In the genomic region with DNA sequence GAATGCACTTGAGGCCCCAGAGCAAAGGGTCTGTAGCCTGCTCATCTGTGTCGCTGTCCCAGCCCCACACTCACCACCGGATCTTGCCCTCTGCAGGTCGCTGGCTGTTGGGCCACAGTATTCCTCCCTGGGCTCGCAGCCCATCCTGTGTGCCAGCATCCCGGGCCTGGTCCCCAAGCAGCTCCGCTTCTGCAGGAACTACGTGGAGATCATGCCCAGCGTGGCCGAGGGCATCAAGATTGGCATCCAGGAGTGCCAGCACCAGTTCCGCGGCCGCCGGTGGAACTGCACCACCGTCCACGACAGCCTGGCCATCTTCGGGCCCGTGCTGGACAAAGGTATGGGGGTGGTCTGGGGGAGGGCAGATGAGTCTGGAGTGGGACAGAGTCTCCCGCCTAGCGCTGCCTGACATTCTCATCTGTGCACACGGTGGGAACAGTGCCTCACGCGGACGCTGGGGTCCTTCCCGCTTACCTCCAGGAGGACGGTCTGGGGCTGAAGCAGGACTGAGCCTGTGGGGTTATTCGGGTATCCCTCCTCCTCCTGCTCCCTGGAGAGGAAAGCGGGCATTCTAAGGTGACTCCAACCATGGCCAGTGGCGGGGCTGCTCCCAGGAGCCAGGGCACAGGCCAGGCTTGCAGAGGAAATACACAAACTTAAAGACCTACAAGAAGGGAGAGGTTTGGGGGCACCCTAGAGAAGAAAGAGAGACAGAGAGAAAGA, we compare ENCODE assay signal across 1 cellular context.
TF ChIP-seq lines count a peak whose summit lies in the region.

No MANE protein-coding gene starts in this region.

TF ChIP-seq in A549, 52 proteins besides CTCF, POLR2A, EP300 and RAD21:
- TF ChIP-seq BHLHE40 (IDR thresholded peaks at IDR 0.05; ENCODE audit: low read depth, low read length) (no peak), SREBF2 (IDR thresholded peaks at IDR 0.05) (no peak), RCOR1 (IDR thresholded peaks at IDR 0.05; ENCODE audit: low read depth, low read length) (no peak), HOXA7 (CRISPR knock-in tag; IDR thresholded peaks at IDR 0.05) (no peak)
- TF ChIP-seq, protein P1, sequence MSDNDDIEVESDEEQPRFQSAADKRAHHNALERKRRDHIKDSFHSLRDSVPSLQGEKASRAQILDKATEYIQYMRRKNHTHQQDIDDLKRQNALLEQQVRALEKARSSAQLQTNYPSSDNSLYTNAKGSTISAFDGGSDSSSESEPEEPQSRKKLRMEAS (IDR thresholded peaks at IDR 0.05), result no peak
- TF ChIP-seq, protein P2, sequence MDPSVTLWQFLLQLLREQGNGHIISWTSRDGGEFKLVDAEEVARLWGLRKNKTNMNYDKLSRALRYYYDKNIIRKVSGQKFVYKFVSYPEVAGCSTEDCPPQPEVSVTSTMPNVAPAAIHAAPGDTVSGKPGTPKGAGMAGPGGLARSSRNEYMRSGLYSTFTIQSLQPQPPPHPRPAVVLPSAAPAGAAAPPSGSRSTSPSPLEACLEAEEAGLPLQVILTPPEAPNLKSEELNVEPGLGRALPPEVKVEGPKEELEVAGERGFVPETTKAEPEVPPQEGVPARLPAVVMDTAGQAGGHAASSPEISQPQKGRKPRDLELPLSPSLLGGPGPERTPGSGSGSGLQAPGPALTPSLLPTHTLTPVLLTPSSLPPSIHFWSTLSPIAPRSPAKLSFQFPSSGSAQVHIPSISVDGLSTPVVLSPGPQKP (IDR thresholded peaks at IDR 0.05; ENCODE audit: low read depth, low read length), result no peak
